Comparison of ENCODE assay signal across 28 cellular contexts in the genomic region with DNA sequence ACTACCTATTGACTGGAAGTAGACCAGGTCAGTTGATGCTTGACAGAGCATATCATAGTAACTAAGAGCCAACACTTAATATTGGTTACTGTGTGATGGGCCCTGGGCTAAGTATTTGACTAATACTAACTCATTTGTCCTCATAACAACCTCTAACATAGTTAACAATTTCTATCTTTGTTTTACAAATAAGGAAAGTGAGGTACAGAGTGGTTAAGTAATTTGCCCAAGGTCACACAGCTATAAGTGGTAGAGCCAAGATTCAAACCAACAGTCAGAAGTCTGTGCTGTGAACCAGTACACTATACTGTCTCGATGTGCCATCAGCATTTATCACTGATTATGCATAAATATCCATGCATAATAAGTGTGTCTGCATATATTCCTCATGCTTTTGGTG.
"Had no signal": no experiment of that assay in that cellular context is flagged by ENCODE, and none has a peak within 500 bp of the region (broad histone marks: within the 10 kb centered on the region; RNA-seq: fewer than 3 reads in every experiment).

No MANE protein-coding gene starts in this region.

- FAIRE-seq: colon, endometrium, endothelial cell of umbilical vein, frontal cortex had no signal

- DNase-seq: colonic mucosa; cortex of kidney; dermis blood vessel endothelial cell; dorsolateral prefrontal cortex; effector CD4-positive, alpha-beta T cell; effector CD8-positive, alpha-beta T cell; effector memory CD4-positive, alpha-beta T cell; effector memory CD8-positive, alpha-beta T cell; endodermal cell; erythroblast; esophagus squamous epithelium; foreskin fibroblast; foreskin keratinocyte; foreskin melanocyte; gastrocnemius medialis; glutamatergic neuron; head of caudate nucleus; heart left ventricle; heart right ventricle had no signal

- H3K4me1 ChIP-seq: colonic mucosa, foreskin keratinocyte had no signal

- H3K9me3 ChIP-seq: colonic mucosa, esophagus muscularis mucosa, esophagus squamous epithelium, gastrocnemius medialis, gastroesophageal sphincter, heart left ventricle, heart right ventricle had no signal

- H3K27me3 ChIP-seq: colonic mucosa, dorsolateral prefrontal cortex, esophagus muscularis mucosa, esophagus squamous epithelium, foreskin keratinocyte, gastrocnemius medialis, gastroesophageal sphincter, heart left ventricle, heart right ventricle had no signal

- H3K27ac ChIP-seq: colonic mucosa, coronary artery, epithelial cell of prostate, esophagus squamous epithelium, foreskin keratinocyte, gastroesophageal sphincter, heart left ventricle, heart right ventricle had no signal

- H3K4me3 ChIP-seq: colonic mucosa, coronary artery, dorsolateral prefrontal cortex, esophagus muscularis mucosa, esophagus squamous epithelium, gastrocnemius medialis, gastroesophageal sphincter, heart left ventricle, heart right ventricle had no signal

- ATAC-seq: effector memory CD8-positive, alpha-beta T cell; esophagus mucosa; foreskin keratinocyte; gastrocnemius medialis; gastroesophageal sphincter; heart left ventricle; heart right ventricle had no signal
